Comparison of ENCODE assay signal across 1 cellular context in genomic region chr6:155366325-155366724, GRCh38.
TF ChIP-seq lines count a peak whose summit lies in the region.

No MANE protein-coding gene starts in this region.

TF ChIP-seq in WTC11, 78 proteins besides CTCF, POLR2A, EP300 and RAD21 (continued from another document):
- TF ChIP-seq ATF3 (CRISPR knock-in tag; conservative IDR thresholded peaks at IDR 0.05): no peak
- no peak for TF ChIP-seq GRHL2 (CRISPR knock-in tag; IDR thresholded peaks at IDR 0.05; ENCODE audit: insufficient replicate concordance, severe bottlenecking)
- no peak for TF ChIP-seq CREM (CRISPR knock-in tag; IDR thresholded peaks at IDR 0.05)
- no peak for TF ChIP-seq E2F5 (CRISPR knock-in tag; IDR thresholded peaks at IDR 0.05)
- TF ChIP-seq USF1 (CRISPR knock-in tag; IDR thresholded peaks at IDR 0.05): no peak
- TF ChIP-seq NR3C1 (CRISPR knock-in tag; conservative IDR thresholded peaks at IDR 0.05; ENCODE audit: low read depth): no peak
- TF ChIP-seq ZNF263 (CRISPR knock-in tag; IDR thresholded peaks at IDR 0.05; ENCODE audit: low read depth): no peak
- no peak for TF ChIP-seq FOXJ3 (CRISPR knock-in tag; IDR thresholded peaks at IDR 0.05; ENCODE audit: borderline replicate concordance)
- TF ChIP-seq NFYB (CRISPR knock-in tag; conservative IDR thresholded peaks at IDR 0.05; ENCODE audit: low read depth): no peak
- TF ChIP-seq USF2 (CRISPR knock-in tag; IDR thresholded peaks at IDR 0.05): no peak
- TF ChIP-seq JUN (CRISPR knock-in tag; IDR thresholded peaks at IDR 0.05): no peak
